Comparison of ENCODE assay signal across 11 cellular contexts in the genomic region with DNA sequence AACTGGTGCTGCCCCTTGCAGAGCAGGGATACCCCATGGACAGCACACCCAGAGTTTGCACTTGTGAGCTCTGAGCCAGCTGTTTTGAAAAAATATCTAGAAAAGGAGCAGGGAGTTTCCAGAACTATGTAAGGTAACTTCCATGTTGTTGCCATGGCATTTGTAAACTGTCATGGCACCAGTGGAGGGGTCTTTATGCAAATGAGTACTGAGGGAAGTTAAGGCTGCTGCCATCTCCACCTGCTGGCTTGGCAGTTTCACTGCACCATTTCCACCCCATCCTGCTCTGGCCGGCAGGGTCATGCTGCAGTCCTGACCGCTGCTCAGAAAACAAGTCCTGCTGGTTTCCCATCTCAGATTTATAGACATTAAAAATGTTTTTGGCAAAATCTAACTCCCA. TPM values are rescaled to one million over a fixed set of nuclear protein-coding genes. Genes with fewer than 3 reads are reported as not detected.
DNase-seq lines count a peak whose midpoint lies in the region; ATAC-seq and TF ChIP-seq lines count a peak whose summit lies in the region.
"Had no signal": no experiment of that assay in that cellular context is flagged by ENCODE, and none has a peak within 500 bp of the region (broad histone marks: within the 10 kb centered on the region; RNA-seq: fewer than 3 reads in every experiment).

No MANE protein-coding gene starts in this region.

- ATAC-seq in activated CD8-positive, alpha-beta T cell treated with anti-CD3 and anti-CD28 coated beads for 36 hours = peak; percentile 20
- ATAC-seq in activated CD8-positive, alpha-beta T cell treated with anti-CD3 and anti-CD28 coated beads, Interleukin-2, amount 10 ng/mL, durations not matched to agents 7 days and 5 days = no peak
- peak; percentile 61 for ATAC-seq in HG03565 (IDR thresholded peaks at IDR 0.05; ENCODE audit: unreplicated experiment)

- H3K4me3 Mint-ChIP-seq in activated CD8-positive, alpha-beta T cell treated with anti-CD3 and anti-CD28 coated beads for 36 hours = no peak overlapping the region
- H3K4me3 Mint-ChIP-seq in activated CD8-positive, alpha-beta T cell treated with anti-CD3 and anti-CD28 coated beads, Interleukin-2, amount 10 ng/mL, durations not matched to agents 7 days and 5 days = no peak overlapping the region
- no peak overlapping the region for H3K4me3 Mint-ChIP-seq in type B pancreatic cell
- H3K4me3 Mint-ChIP-seq: activated CD4-positive, alpha-beta memory T cell treated with anti-CD3 and anti-CD28 coated beads, Interleukin-2, amount 10 ng/mL, durations not matched to agents 7 days and 5 days; B cell had no signal

- no peaks in the 10 kb centered on the region for H3K4me1 Mint-ChIP-seq in activated CD8-positive, alpha-beta T cell treated with anti-CD3 and anti-CD28 coated beads for 36 hours (ENCODE audit: low read depth)
- H3K4me1 Mint-ChIP-seq in activated CD8-positive, alpha-beta T cell treated with anti-CD3 and anti-CD28 coated beads, Interleukin-2, amount 10 ng/mL, durations not matched to agents 7 days and 5 days (ENCODE audit: low read depth) = no peaks in the 10 kb centered on the region
- no peaks in the 10 kb centered on the region for H3K4me1 Mint-ChIP-seq in type B pancreatic cell (ENCODE audit: unreplicated experiment)
- H3K4me1 Mint-ChIP-seq: activated CD4-positive, alpha-beta memory T cell treated with anti-CD3 and anti-CD28 coated beads, Interleukin-2, amount 10 ng/mL, durations not matched to agents 7 days and 5 days; B cell had no signal

- no peak for TF ChIP-seq CTCF in activated CD8-positive, alpha-beta T cell treated with anti-CD3 and anti-CD28 coated beads for 36 hours (IDR thresholded peaks at IDR 0.05)
- TF ChIP-seq CTCF in coronary artery (IDR thresholded peaks at IDR 0.05) (no peak), type B pancreatic cell (conservative IDR thresholded peaks at IDR 0.05) (peak; percentile 71)

- no peak overlapping the region for H3K4me3 ChIP-seq in coronary artery

- H3K36me3 Mint-ChIP-seq in activated CD8-positive, alpha-beta T cell treated with anti-CD3 and anti-CD28 coated beads for 36 hours (ENCODE audit: low read depth) = no peaks in the 10 kb centered on the region
- no peaks in the 10 kb centered on the region for H3K36me3 Mint-ChIP-seq in activated CD8-positive, alpha-beta T cell treated with anti-CD3 and anti-CD28 coated beads, Interleukin-2, amount 10 ng/mL, durations not matched to agents 7 days and 5 days (ENCODE audit: low read depth)
- no peaks in the 10 kb centered on the region for H3K36me3 Mint-ChIP-seq in type B pancreatic cell

- POLR2A ChIA-PET in activated CD8-positive, alpha-beta T cell treated with anti-CD3 and anti-CD28 coated beads for 36 hours (lab: Charles Lee) = no interaction called here
- POLR2A ChIA-PET in activated CD8-positive, alpha-beta T cell treated with anti-CD3 and anti-CD28 coated beads, Interleukin-2, amount 10 ng/mL, durations not matched to agents 7 days and 5 days (lab: Charles Lee) = no interaction called here

- no peak overlapping the region for H3K27ac ChIP-seq in coronary artery

- intact Hi-C loops in activated CD8-positive, alpha-beta T cell treated with anti-CD3 and anti-CD28 coated beads for 36 hours (cut with micrococcal nuclease) = no loop called here

- CTCF ChIA-PET in activated CD8-positive, alpha-beta T cell treated with anti-CD3 and anti-CD28 coated beads for 36 hours (lab: Charles Lee) = no interaction called here
- CTCF ChIA-PET in activated CD8-positive, alpha-beta T cell treated with anti-CD3 and anti-CD28 coated beads, Interleukin-2, amount 10 ng/mL, durations not matched to agents 7 days and 5 days (lab: Charles Lee) = no interaction called here

- H3K27ac Mint-ChIP-seq in activated CD8-positive, alpha-beta T cell treated with anti-CD3 and anti-CD28 coated beads for 36 hours = no peak overlapping the region
- H3K27ac Mint-ChIP-seq in activated CD8-positive, alpha-beta T cell treated with anti-CD3 and anti-CD28 coated beads, Interleukin-2, amount 10 ng/mL, durations not matched to agents 7 days and 5 days = no peak overlapping the region
- H3K27ac Mint-ChIP-seq in type B pancreatic cell = no peak overlapping the region
- H3K27ac Mint-ChIP-seq: activated CD4-positive, alpha-beta memory T cell treated with anti-CD3 and anti-CD28 coated beads, Interleukin-2, amount 10 ng/mL, durations not matched to agents 7 days and 5 days; B cell had no signal

- no peak for DNase-seq in activated CD8-positive, alpha-beta T cell treated with anti-CD3 and anti-CD28 coated beads for 36 hours
- no peak for DNase-seq in activated CD8-positive, alpha-beta T cell treated with anti-CD3 and anti-CD28 coated beads, Interleukin-2, amount 10 ng/mL, durations not matched to agents 7 days and 5 days
- DNase-seq in coronary artery (ENCODE audit: low spot score) (peak; percentile 11), type B pancreatic cell (ENCODE audit: extremely low spot score, unreplicated experiment) (no peak), T-helper 2 cell (no peak), EL (no peak)
- no peak for DNase-seq in activated CD4-positive, alpha-beta T cell treated with anti-CD3 and anti-CD28 coated beads for 4 hours
- DNase-seq: activated CD4-positive, alpha-beta memory T cell treated with anti-CD3 and anti-CD28 coated beads, Interleukin-2, amount 10 ng/mL, durations not matched to agents 7 days and 5 days had no signal

- H3K9me3 Mint-ChIP-seq in activated CD8-positive, alpha-beta T cell treated with anti-CD3 and anti-CD28 coated beads for 36 hours = peaks cover 29% of the 10 kb centered on the region
- H3K9me3 Mint-ChIP-seq in activated CD8-positive, alpha-beta T cell treated with anti-CD3 and anti-CD28 coated beads, Interleukin-2, amount 10 ng/mL, durations not matched to agents 7 days and 5 days (ENCODE audit: insufficient read depth) = peaks cover 9% of the 10 kb centered on the region
- peaks cover 18% of the 10 kb centered on the region for H3K9me3 Mint-ChIP-seq in type B pancreatic cell

- peaks cover 5% of the 10 kb centered on the region for H3K27me3 Mint-ChIP-seq in activated CD8-positive, alpha-beta T cell treated with anti-CD3 and anti-CD28 coated beads for 36 hours
- H3K27me3 Mint-ChIP-seq in activated CD8-positive, alpha-beta T cell treated with anti-CD3 and anti-CD28 coated beads, Interleukin-2, amount 10 ng/mL, durations not matched to agents 7 days and 5 days (ENCODE audit: low read depth) = peaks cover 5% of the 10 kb centered on the region
- no peaks in the 10 kb centered on the region for H3K27me3 Mint-ChIP-seq in type B pancreatic cell
- H3K27me3 Mint-ChIP-seq: B cell had no signal

RNA-seq across cellular contexts. Expression of gene SNTG2, which starts 52.3 kb away (rescaled TPM):
- 1 to 10 TPM; 2.5 to 3.2 TPM for total RNA-seq in activated CD8-positive, alpha-beta T cell treated with anti-CD3 and anti-CD28 coated beads for 36 hours
- 1 to 10 TPM; 1.6 to 2.5 TPM for total RNA-seq in activated CD8-positive, alpha-beta T cell treated with anti-CD3 and anti-CD28 coated beads, Interleukin-2, amount 10 ng/mL, durations not matched to agents 7 days and 5 days
- total RNA-seq in type B pancreatic cell (ENCODE audit: low replicate concordance) = 0.45 and 1.1 TPM in 2 replicates
- total RNA-seq: RPMI7951 had no signal
